8 cellular contexts compared by ENCODE assay signal in the genomic region with DNA sequence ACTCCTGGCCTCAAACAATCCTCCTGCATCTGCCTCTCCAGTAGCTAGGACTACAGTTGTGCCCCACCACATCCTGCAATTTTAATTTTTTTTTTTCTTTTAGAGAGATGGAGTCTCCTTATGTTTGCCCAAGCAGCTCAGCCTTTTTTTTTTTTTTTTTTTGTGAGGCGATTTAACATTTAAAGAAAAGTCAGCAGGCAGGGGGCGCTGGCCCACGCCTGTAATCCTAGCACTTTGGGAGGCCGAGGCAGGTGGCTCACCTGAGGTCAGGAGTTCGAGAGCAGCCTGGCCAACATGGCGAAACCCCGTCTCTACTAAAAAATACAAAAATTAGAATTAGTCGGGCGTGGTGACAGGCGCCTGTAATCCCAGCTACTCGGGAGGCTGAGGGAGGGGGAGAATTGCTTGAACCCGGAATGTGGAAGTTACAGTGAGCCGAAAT. TPM values are rescaled to one million over a fixed set of nuclear protein-coding genes. Genes with fewer than 3 reads are reported as not detected.
DNase-seq lines count a peak whose midpoint lies in the region; TF ChIP-seq lines count a peak whose summit lies in the region.
"Not testable (repeated sequence)": the region's sequence is repeated elsewhere in the genome, so short reads cannot be mapped to it uniquely, and the experiment has no call there.

No MANE protein-coding gene starts in this region.

- intact Hi-C loops in MCF 10A (cut with micrococcal nuclease) = loop anchor here (1.0 to 10.0 kb wide), 5 partner anchors 25 to 841 kb away; no protein-coding TSS in a partner anchor
- intact Hi-C loops in left ventricle myocardium inferior (cut with micrococcal nuclease) = loop anchor here (10.0 kb wide), 1 partner anchor 121 kb away; no protein-coding TSS in a partner anchor
- intact Hi-C loops in vagina (cut with DNase I) = loop anchor here (5.0 kb wide), 1 partner anchor 139 kb away; a partner anchor contains a TSS

- not testable (repeated sequence) for H3K27ac Mint-ChIP-seq in MCF 10A (ENCODE audit: low read depth, unreplicated experiment); progenitor cell of endocrine pancreas

- not testable (repeated sequence) for H3K9me3 Mint-ChIP-seq in MCF 10A (ENCODE audit: unreplicated experiment); progenitor cell of endocrine pancreas (ENCODE audit: low read depth)

- TF ChIP-seq POLR2A in vagina (IDR thresholded peaks at IDR 0.05) = not testable (repeated sequence)

- not testable (repeated sequence) for H3K79me2 ChIP-seq in Loucy (ENCODE audit: insufficient read depth, low read length)

- BruUV-seq in MCF 10A (replicated peaks; lab: Mats Ljungman, UMichigan) = not testable (repeated sequence)

- H3K27me3 ChIP-seq in Loucy (ENCODE audit: insufficient read depth, low read length, poor library complexity, severe bottlenecking); vagina: not testable (repeated sequence)
- peaks cover 12% of the 10 kb centered on the region for H3K27me3 ChIP-seq in left ventricle myocardium inferior (ENCODE audit: low read depth)

- H3K4me1 ChIP-seq in Loucy (ENCODE audit: insufficient read depth, low read length, poor library complexity, severe bottlenecking) = not testable (repeated sequence)
- H3K4me1 ChIP-seq in left ventricle myocardium inferior (peaks cover 29% of the 10 kb centered on the region), vagina (peaks cover 37% of the 10 kb centered on the region)

- CTCF ChIA-PET in MCF 10A (lab: Yijun Ruan, JAX) = interaction anchor here (0.6 to 10.4 kb wide), 26 partner anchors 11 to 1134 kb away, joined by 3 to 256 read pairs (median 4); a partner anchor contains a TSS

- not testable (repeated sequence) for H3K4me3 ChIP-seq in Loucy (ENCODE audit: low read length, poor library complexity, severe bottlenecking); left ventricle myocardium inferior; vagina

- not testable (repeated sequence) for H3K9me3 ChIP-seq in Loucy (ENCODE audit: insufficient read depth, low read depth, low read length); left ventricle myocardium inferior (replicated peaks); vagina

- not testable (repeated sequence) for H3K4me1 Mint-ChIP-seq in MCF 10A (ENCODE audit: insufficient read depth, unreplicated experiment)
- peaks cover 11% of the 10 kb centered on the region for H3K4me1 Mint-ChIP-seq in progenitor cell of endocrine pancreas (ENCODE audit: low read depth)

- H2AFZ ChIP-seq in Loucy (ENCODE audit: low read length) = not testable (repeated sequence)

- not testable (repeated sequence) for H3F3A ChIP-seq in Loucy (ENCODE audit: low read depth)

- H4K20me1 ChIP-seq in Loucy (ENCODE audit: insufficient read depth, low read length, poor library complexity, severe bottlenecking) = not testable (repeated sequence)

- not testable (repeated sequence) for H3K4me3 Mint-ChIP-seq in MCF 10A (ENCODE audit: unreplicated experiment)
- H3K4me3 Mint-ChIP-seq in progenitor cell of endocrine pancreas (ENCODE audit: low read depth) = peak overlapping the region; percentile 47

- H3K27ac ChIP-seq in left ventricle myocardium inferior (replicated peaks) = not testable (repeated sequence)
- peak overlapping the region; percentile 45 for H3K27ac ChIP-seq in vagina

- POLR2A ChIA-PET in MCF 10A (lab: Yijun Ruan, JAX) = interaction anchor here (1.3 to 4.6 kb wide), 6 partner anchors 55 to 164 kb away, joined by 3 to 66 read pairs (median 14); a partner anchor contains a TSS

- not testable (repeated sequence) for H3K36me3 Mint-ChIP-seq in MCF 10A (ENCODE audit: insufficient read depth, unreplicated experiment); progenitor cell of endocrine pancreas (ENCODE audit: insufficient read depth)

- H3K9ac ChIP-seq in Loucy (ENCODE audit: low read depth, low read length, poor library complexity, severe bottlenecking) = not testable (repeated sequence)

- not testable (repeated sequence) for H3K4me2 ChIP-seq in Loucy (ENCODE audit: low read depth, low read length, poor library complexity, severe bottlenecking)

- not testable (repeated sequence) for H3K36me3 ChIP-seq in Loucy (ENCODE audit: insufficient read depth, low read length); left ventricle myocardium inferior; vagina

- not testable (repeated sequence) for H3K9me2 ChIP-seq in Loucy (replicated peaks; ENCODE audit: low read depth, low read length)

- TF ChIP-seq CTCF in Loucy (conservative IDR thresholded peaks at IDR 0.05; ENCODE audit: low read length) (peak; percentile 60), left ventricle myocardium inferior (IDR thresholded peaks at IDR 0.05; ENCODE audit: borderline replicate concordance) (peak; percentile 32), progenitor cell of endocrine pancreas (IDR thresholded peaks at IDR 0.05; ENCODE audit: unreplicated experiment) (peak; percentile 53)
- TF ChIP-seq CTCF in MCF 10A (IDR thresholded peaks at IDR 0.05; ENCODE audit: unreplicated experiment); vagina (IDR thresholded peaks at IDR 0.05): not testable (repeated sequence)

- peak; percentile 70 for DNase-seq in ELF-1 (ENCODE audit: low read depth, low spot score)
- peak; percentile 74 for DNase-seq in SK-N-DZ (ENCODE audit: low spot score)
- DNase-seq in activated CD8-positive, alpha-beta memory T cell treated with anti-CD3 and anti-CD28 coated beads, Interleukin-2, amount 50 U/mL, for 4 hours = peak; percentile 41
- DNase-seq in MCF 10A (ENCODE audit: unreplicated experiment) = peak; percentile 42
- not testable (repeated sequence) for DNase-seq in left ventricle myocardium inferior; progenitor cell of endocrine pancreas (ENCODE audit: low spot score, unreplicated experiment); vagina (ENCODE audit: extremely low spot score in 2 of 2)

- H3K27me3 Mint-ChIP-seq in MCF 10A (ENCODE audit: insufficient read depth, unreplicated experiment); progenitor cell of endocrine pancreas: not testable (repeated sequence)

RNA-seq across cellular contexts. Expression of a gene that starts 1.3 kb away (rescaled TPM):
- polyA plus RNA-seq in SK-N-DZ (2014; cell fraction: cytosol; rRNA removed) = 18.4 and 26.0 TPM in 2 replicates
- polyA plus RNA-seq in SK-N-DZ (2014; cell fraction: nucleus; rRNA removed) = 28.8 and 32.0 TPM in 2 replicates
- total RNA-seq in MCF 10A (2022) = 5.4 and 7.9 TPM in 2 replicates
- 2.1 TPM for total RNA-seq in left ventricle myocardium inferior
- 8.5 and 8.9 TPM in 2 replicates for total RNA-seq in progenitor cell of endocrine pancreas
- total RNA-seq in vagina = 1.7 TPM
